In genomic region chr17:81322271-81323082, GRCh38 we compare ENCODE assay signal across 1 cellular context.
TF ChIP-seq lines count a peak whose summit lies in the region.

No MANE protein-coding gene starts in this region.

TF ChIP-seq in H1, 55 proteins besides CTCF, POLR2A, EP300 and RAD21 (continued from another document):
- TF ChIP-seq CHD7 (IDR thresholded peaks at IDR 0.05; ENCODE audit: insufficient replicate concordance, low read length), result no peak
- TF ChIP-seq EZH2 (IDR thresholded peaks at IDR 0.05; ENCODE audit: low read depth, low read length, severe bottlenecking), result no peak
